In the genomic region with DNA sequence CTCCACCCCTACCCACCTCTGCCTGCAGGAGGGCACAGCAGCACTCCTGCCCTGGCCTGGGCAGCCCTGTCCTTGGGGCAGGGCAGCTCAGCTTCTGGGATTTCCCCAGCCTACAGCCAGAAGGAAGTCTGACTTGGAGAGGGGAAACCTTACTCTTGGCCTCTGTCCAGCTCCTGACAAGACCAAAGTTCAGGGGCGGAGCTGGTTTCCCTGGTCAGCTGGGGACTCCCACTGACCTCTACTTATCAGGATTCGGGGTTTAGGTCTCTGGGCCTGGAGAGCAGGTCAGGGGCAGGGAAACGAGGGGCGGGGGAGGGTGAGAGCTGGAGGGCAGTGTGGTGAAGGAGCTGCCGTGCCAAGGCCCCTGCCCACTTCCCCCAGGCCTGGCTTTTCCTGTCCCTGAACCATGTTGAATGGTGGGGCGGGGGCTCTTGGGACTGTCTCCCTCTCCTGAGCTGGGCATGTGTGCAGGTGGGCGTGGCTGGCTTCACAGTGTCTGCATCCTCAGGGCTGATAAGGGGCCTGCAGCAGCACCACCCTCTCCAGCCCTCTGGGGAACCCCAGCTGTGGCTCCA, we compare ENCODE assay signal across 1 cellular context.
TF ChIP-seq lines count a peak whose summit lies in the region.

No MANE protein-coding gene starts in this region.

TF ChIP-seq in HepG2, 621 proteins besides CTCF, POLR2A, EP300 and RAD21 (continued from another document):
- TF ChIP-seq, protein P1, sequence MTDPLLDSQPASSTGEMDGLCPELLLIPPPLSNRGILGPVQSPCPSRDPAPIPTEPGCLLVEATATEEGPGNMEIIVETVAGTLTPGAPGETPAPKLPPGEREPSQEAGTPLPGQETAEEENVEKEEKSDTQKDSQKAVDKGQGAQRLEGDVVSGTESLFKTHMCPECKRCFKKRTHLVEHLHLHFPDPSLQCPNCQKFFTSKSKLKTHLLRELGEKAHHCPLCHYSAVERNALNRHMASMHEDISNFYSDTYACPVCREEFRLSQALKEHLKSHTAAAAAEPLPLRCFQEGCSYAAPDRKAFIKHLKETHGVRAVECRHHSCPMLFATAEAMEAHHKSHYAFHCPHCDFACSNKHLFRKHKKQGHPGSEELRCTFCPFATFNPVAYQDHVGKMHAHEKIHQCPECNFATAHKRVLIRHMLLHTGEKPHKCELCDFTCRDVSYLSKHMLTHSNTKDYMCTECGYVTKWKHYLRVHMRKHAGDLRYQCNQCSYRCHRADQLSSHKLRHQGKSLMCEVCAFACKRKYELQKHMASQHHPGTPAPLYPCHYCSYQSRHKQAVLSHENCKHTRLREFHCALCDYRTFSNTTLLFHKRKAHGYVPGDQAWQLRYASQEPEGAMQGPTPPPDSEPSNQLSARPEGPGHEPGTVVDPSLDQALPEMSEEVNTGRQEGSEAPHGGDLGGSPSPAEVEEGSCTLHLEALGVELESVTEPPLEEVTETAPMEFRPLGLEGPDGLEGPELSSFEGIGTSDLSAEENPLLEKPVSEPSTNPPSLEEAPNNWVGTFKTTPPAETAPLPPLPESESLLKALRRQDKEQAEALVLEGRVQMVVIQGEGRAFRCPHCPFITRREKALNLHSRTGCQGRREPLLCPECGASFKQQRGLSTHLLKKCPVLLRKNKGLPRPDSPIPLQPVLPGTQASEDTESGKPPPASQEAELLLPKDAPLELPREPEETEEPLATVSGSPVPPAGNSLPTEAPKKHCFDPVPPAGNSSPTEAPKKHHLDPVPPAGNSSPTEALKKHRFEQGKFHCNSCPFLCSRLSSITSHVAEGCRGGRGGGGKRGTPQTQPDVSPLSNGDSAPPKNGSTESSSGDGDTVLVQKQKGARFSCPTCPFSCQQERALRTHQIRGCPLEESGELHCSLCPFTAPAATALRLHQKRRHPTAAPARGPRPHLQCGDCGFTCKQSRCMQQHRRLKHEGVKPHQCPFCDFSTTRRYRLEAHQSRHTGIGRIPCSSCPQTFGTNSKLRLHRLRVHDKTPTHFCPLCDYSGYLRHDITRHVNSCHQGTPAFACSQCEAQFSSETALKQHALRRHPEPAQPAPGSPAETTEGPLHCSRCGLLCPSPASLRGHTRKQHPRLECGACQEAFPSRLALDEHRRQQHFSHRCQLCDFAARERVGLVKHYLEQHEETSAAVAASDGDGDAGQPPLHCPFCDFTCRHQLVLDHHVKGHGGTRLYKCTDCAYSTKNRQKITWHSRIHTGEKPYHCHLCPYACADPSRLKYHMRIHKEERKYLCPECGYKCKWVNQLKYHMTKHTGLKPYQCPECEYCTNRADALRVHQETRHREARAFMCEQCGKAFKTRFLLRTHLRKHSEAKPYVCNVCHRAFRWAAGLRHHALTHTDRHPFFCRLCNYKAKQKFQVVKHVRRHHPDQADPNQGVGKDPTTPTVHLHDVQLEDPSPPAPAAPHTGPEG (CRISPR knock-in tag; IDR thresholded peaks at IDR 0.05): no peak
- TF ChIP-seq TEAD3 (CRISPR knock-in tag; optimal IDR thresholded peaks at IDR 0.05; ENCODE audit: borderline replicate concordance): peak; percentile 19
- TF ChIP-seq, protein P2, sequence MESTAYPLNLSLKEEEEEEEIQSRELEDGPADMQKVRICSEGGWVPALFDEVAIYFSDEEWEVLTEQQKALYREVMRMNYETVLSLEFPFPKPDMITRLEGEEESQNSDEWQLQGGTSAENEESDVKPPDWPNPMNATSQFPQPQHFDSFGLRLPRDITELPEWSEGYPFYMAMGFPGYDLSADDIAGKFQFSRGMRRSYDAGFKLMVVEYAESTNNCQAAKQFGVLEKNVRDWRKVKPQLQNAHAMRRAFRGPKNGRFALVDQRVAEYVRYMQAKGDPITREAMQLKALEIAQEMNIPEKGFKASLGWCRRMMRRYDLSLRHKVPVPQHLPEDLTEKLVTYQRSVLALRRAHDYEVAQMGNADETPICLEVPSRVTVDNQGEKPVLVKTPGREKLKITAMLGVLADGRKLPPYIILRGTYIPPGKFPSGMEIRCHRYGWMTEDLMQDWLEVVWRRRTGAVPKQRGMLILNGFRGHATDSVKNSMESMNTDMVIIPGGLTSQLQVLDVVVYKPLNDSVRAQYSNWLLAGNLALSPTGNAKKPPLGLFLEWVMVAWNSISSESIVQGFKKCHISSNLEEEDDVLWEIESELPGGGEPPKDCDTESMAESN (CRISPR knock-in tag; conservative IDR thresholded peaks at IDR 0.05): 0 out of 2 replicates have a peak, but pooled peaks have one; percentile 19
- peak; percentile 19 for TF ChIP-seq XRCC5 (optimal IDR thresholded peaks at IDR 0.05; ENCODE audit: low read length)
- no peak for TF ChIP-seq SRSF1 (optimal IDR thresholded peaks at IDR 0.05; ENCODE audit: low read depth, low read length)
- TF ChIP-seq, protein P3, sequence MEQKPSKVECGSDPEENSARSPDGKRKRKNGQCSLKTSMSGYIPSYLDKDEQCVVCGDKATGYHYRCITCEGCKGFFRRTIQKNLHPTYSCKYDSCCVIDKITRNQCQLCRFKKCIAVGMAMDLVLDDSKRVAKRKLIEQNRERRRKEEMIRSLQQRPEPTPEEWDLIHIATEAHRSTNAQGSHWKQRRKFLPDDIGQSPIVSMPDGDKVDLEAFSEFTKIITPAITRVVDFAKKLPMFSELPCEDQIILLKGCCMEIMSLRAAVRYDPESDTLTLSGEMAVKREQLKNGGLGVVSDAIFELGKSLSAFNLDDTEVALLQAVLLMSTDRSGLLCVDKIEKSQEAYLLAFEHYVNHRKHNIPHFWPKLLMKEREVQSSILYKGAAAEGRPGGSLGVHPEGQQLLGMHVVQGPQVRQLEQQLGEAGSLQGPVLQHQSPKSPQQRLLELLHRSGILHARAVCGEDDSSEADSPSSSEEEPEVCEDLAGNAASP (CRISPR knock-in tag; IDR thresholded peaks at IDR 0.05; ENCODE audit: borderline replicate concordance): peak; percentile 66; the same call in 1 of the 2 replicates
- TF ChIP-seq SIN3A (IDR thresholded peaks at IDR 0.05; ENCODE audit: borderline replicate concordance, low read depth, low read length): 0 out of 2 replicates have a peak, but pooled peaks have one; percentile 67
- no peak for TF ChIP-seq SMAD3 (CRISPR knock-in tag; IDR thresholded peaks at IDR 0.05)
- TF ChIP-seq SP4 (CRISPR knock-in tag; IDR thresholded peaks at IDR 0.05): peak; percentile 32; the same call in 1 of the 2 replicates
- TF ChIP-seq ZNF7 (CRISPR knock-in tag; IDR thresholded peaks at IDR 0.05): no peak
- TF ChIP-seq ZNF746 (CRISPR knock-in tag; IDR thresholded peaks at IDR 0.05): no peak
- 0 out of 2 replicates have a peak, but pooled peaks have one; percentile 38 for TF ChIP-seq KDM3A (CRISPR knock-in tag; IDR thresholded peaks at IDR 0.05; ENCODE audit: low read depth)
- TF ChIP-seq ZNF558 (CRISPR knock-in tag; IDR thresholded peaks at IDR 0.05; ENCODE audit: borderline replicate concordance): no peak
